In genomic region chr18:37449618-37450017, GRCh38 we compare ENCODE assay signal across 18 cellular contexts.
"Had no signal": no experiment of that assay in that cellular context is flagged by ENCODE, and none has a peak within 500 bp of the region (broad histone marks: within the 10 kb centered on the region; RNA-seq: fewer than 3 reads in every experiment).

No MANE protein-coding gene starts in this region.

- H3K27me3 ChIP-seq: colonic mucosa, sigmoid colon, testis had no signal

- H3K27me3 Mint-ChIP-seq: activated CD4-positive, alpha-beta T cell treated with anti-CD3 and anti-CD28 coated beads, Interleukin-2, amount 10 ng/mL, durations not matched to agents 7 days and 5 days; activated naive CD8-positive, alpha-beta T cell treated with anti-CD3 and anti-CD28 coated beads, Interleukin-2, amount 50 U/mL, for 24 hours; stimulated activated memory B cell treated with anti-CD40 and anti-IgM and Interleukin-4, amounts not matched to agents 10 μg/mL and 1 μg/mL and 100 μg/mL, for 72 hours had no signal

- H3K36me3 ChIP-seq: colonic mucosa, left lung, sigmoid colon had no signal

- H3K4me3 ChIP-seq: colonic mucosa, left lung, sigmoid colon, testis had no signal

- H3K9me3 Mint-ChIP-seq: activated CD4-positive, alpha-beta T cell treated with anti-CD3 and anti-CD28 coated beads, Interleukin-2, amount 10 ng/mL, durations not matched to agents 7 days and 5 days; activated naive CD4-positive, alpha-beta T cell treated with anti-CD3 and anti-CD28 coated beads, Interleukin-2, amount 10 ng/mL, durations not matched to agents 7 days and 5 days; activated naive CD8-positive, alpha-beta T cell treated with anti-CD3 and anti-CD28 coated beads, Interleukin-2, amount 50 U/mL, for 24 hours; activated T-cell treated with anti-CD3 and anti-CD28 coated beads, Interleukin-2, amount 50 U/mL, for 4 hours; T-cell had no signal

- H3K36me3 Mint-ChIP-seq: activated naive CD4-positive, alpha-beta T cell treated with anti-CD3 and anti-CD28 coated beads, Interleukin-2, amount 10 ng/mL, durations not matched to agents 7 days and 5 days; stimulated activated memory B cell treated with anti-CD40 and anti-IgM and Interleukin-4, amounts not matched to agents 10 μg/mL and 1 μg/mL and 100 μg/mL, for 72 hours; T-cell had no signal

- H3K4me3 Mint-ChIP-seq: activated CD4-positive, alpha-beta T cell treated with anti-CD3 and anti-CD28 coated beads, Interleukin-2, amount 10 ng/mL, durations not matched to agents 7 days and 5 days; activated naive CD4-positive, alpha-beta T cell treated with anti-CD3 and anti-CD28 coated beads, Interleukin-2, amount 10 ng/mL, durations not matched to agents 7 days and 5 days; activated naive CD8-positive, alpha-beta T cell treated with anti-CD3 and anti-CD28 coated beads, Interleukin-2, amount 50 U/mL, for 24 hours; activated T-cell treated with anti-CD3 and anti-CD28 coated beads, Interleukin-2, amount 50 U/mL, for 4 hours; central memory CD8-positive, alpha-beta T cell; stimulated activated memory B cell treated with anti-CD40 and anti-IgM and Interleukin-4, amounts not matched to agents 10 μg/mL and 1 μg/mL and 100 μg/mL, for 72 hours; T-cell had no signal

- H3K4me1 Mint-ChIP-seq: activated naive CD8-positive, alpha-beta T cell treated with anti-CD3 and anti-CD28 coated beads, Interleukin-2, amount 50 U/mL, for 24 hours; central memory CD8-positive, alpha-beta T cell; stimulated activated memory B cell treated with anti-CD40 and anti-IgM and Interleukin-4, amounts not matched to agents 10 μg/mL and 1 μg/mL and 100 μg/mL, for 72 hours; T-cell had no signal

- H3K4me1 ChIP-seq: colonic mucosa, parathyroid adenoma had no signal

- H3K27ac Mint-ChIP-seq: activated naive CD4-positive, alpha-beta T cell treated with anti-CD3 and anti-CD28 coated beads, Interleukin-2, amount 10 ng/mL, durations not matched to agents 7 days and 5 days; activated naive CD8-positive, alpha-beta T cell treated with anti-CD3 and anti-CD28 coated beads, Interleukin-2, amount 50 U/mL, for 24 hours; stimulated activated memory B cell treated with anti-CD40 and anti-IgM and Interleukin-4, amounts not matched to agents 10 μg/mL and 1 μg/mL and 100 μg/mL, for 72 hours; T-cell had no signal

- DNase-seq: activated CD4-positive, alpha-beta T cell treated with anti-CD3 and anti-CD28 coated beads, Interleukin-2, amount 10 ng/mL, durations not matched to agents 7 days and 5 days; activated CD8-positive, alpha-beta memory T cell treated with anti-CD3 and anti-CD28 coated beads, Interleukin-2, amount 50 U/mL, for 4 hours; activated naive CD4-positive, alpha-beta T cell treated with anti-CD3 and anti-CD28 coated beads, Interleukin-2, amount 10 ng/mL, durations not matched to agents 7 days and 5 days; activated naive CD8-positive, alpha-beta T cell treated with anti-CD3 and anti-CD28 coated beads, Interleukin-2, amount 50 U/mL, for 24 hours; activated T-cell treated with anti-CD3 and anti-CD28 coated beads, Interleukin-2, amount 50 U/mL, for 4 hours; left lung; stimulated activated CD4-positive, alpha-beta T cell treated with anti-CD3 and anti-CD28 coated beads, Interleukin-4, amount 100 ng/mL, for 4 hours; T-cell; T-helper 9 cell had no signal

- H3K9me3 ChIP-seq: colonic mucosa, left lung, sigmoid colon, testis had no signal

- H3K9ac ChIP-seq: parathyroid adenoma had no signal

- H2AFZ ChIP-seq: parathyroid adenoma had no signal

- ATAC-seq: activated CD4-positive, CD25-positive, alpha-beta regulatory T cell treated with anti-CD3 and anti-CD28 coated beads, Interleukin-2, amount 50 U/mL, for 24 hours; activated naive CD8-positive, alpha-beta T cell treated with anti-CD3 and anti-CD28 coated beads, Interleukin-2, amount 50 U/mL, for 24 hours; activated T-cell treated with anti-CD3 and anti-CD28 coated beads, Interleukin-2, amount 50 U/mL, for 4 hours; left lung; stimulated activated memory B cell treated with anti-CD40 and anti-IgM and Interleukin-4, amounts not matched to agents 10 μg/mL and 1 μg/mL and 100 μg/mL, for 72 hours; T-cell had no signal

- FAIRE-seq: endometrium, frontal cortex had no signal

- H3K79me2 ChIP-seq: parathyroid adenoma had no signal

- H3K27ac ChIP-seq: colonic mucosa, left lung, parathyroid adenoma, sigmoid colon had no signal
